ENCODE assay signal across 1 cellular context in genomic region chr12:117188121-117188665, GRCh38.
TF ChIP-seq lines count a peak whose summit lies in the region.

No MANE protein-coding gene starts in this region.

TF ChIP-seq in H1, 55 proteins besides CTCF, POLR2A, EP300 and RAD21:
- no peak for TF ChIP-seq RNF2 (IDR thresholded peaks at IDR 0.05; ENCODE audit: borderline replicate concordance, low read depth, low read length, missing control alignments, poor library complexity, severe bottlenecking)
- TF ChIP-seq CEBPB (IDR thresholded peaks at IDR 0.05; ENCODE audit: low read depth, low read length): peak; percentile 46
TF ChIP-seq in H1: peak in this region for 1.
